Comparison of ENCODE assay signal across 8 cellular contexts in genomic region chr21:15729346-15729673, GRCh38. TPM values are rescaled to one million over a fixed set of nuclear protein-coding genes. Genes with fewer than 3 reads are reported as not detected.
DNase-seq lines count a peak whose midpoint lies in the region; ATAC-seq, FAIRE-seq and TF ChIP-seq lines count a peak whose summit lies in the region.

No MANE protein-coding gene starts in this region.

- H3K27me3 ChIP-seq in SK-N-SH (ENCODE audit: insufficient read depth) (0 out of 2 replicates have a peak, but pooled peaks cover 4% of the 10 kb centered on the region), adrenal gland (no peaks in the 10 kb centered on the region)

- H3F3A ChIP-seq in SK-N-SH (replicated peaks; ENCODE audit: insufficient read depth), result peaks cover 18% of the 10 kb centered on the region

- H4K20me1 ChIP-seq in SK-N-SH (ENCODE audit: insufficient read depth), result no peaks in the 10 kb centered on the region; the same call in 1 of the 2 replicates

- POLR2A ChIA-PET in SK-N-SH (lab: Yijun Ruan, JAX), result no interaction called here

- intact Hi-C loops in adrenal gland (cut with DNase I) (no loop called here), kidney (cut with DNase I) (no loop called here)

- no peak for DNase-seq in SK-N-SH
- DNase-seq in adrenal gland, result no peak
- no peak for DNase-seq in kidney
- no peak for DNase-seq in substantia nigra (lab: John Stamatoyannopoulos, UW)
- no peak for DNase-seq in ACHN
- DNase-seq in COLO829 (ENCODE audit: low spot score), result no peak
- DNase-seq in SK-N-DZ (ENCODE audit: low spot score), result no peak

- TF ChIP-seq POLR2A in adrenal gland (IDR thresholded peaks at IDR 0.05), result no peak

- peak overlapping the region; percentile 82 for H2AFZ ChIP-seq in SK-N-SH (ENCODE audit: low read depth)

- ATAC-seq in SK-N-SH treated with all-trans-retinoic acid at 6 μM for 48 hours, result no peak

- peak overlapping the region; percentile 79; the same call in 1 of the 2 replicates for H3K4me2 ChIP-seq in SK-N-SH

- H3K27ac ChIP-seq in SK-N-SH (ENCODE audit: low read depth in 2 of 2, low read length in 1 of 2), result no peak overlapping the region
- H3K27ac ChIP-seq in adrenal gland, result peak overlapping the region in 4 of 5 donors; percentile 88 to 99 (median 93)
- H3K27ac ChIP-seq in kidney (ENCODE audit: low read depth in 2 of 2, low read length in 2 of 2), result peak overlapping the region; percentile 64 to 84
- H3K27ac ChIP-seq in substantia nigra (ENCODE audit: low read depth, low read length, poor library complexity, severe bottlenecking), result peak overlapping the region; percentile 83

- peaks cover 30% of the 10 kb centered on the region for H3K79me2 ChIP-seq in SK-N-SH (ENCODE audit: insufficient read depth)

- H3K4me3 ChIP-seq in SK-N-SH (ENCODE audit: low read depth in 2 of 2, low read length in 1 of 2), result peak overlapping the region; percentile 78 to 84
- H3K4me3 ChIP-seq in adrenal gland, result peak overlapping the region in 2 of 4 donors; percentile 43 to 89
- H3K4me3 ChIP-seq in kidney (ENCODE audit: low read length in 2 of 2), result peak overlapping the region; percentile 75 to 82

- no peak for TF ChIP-seq RAD21 in SK-N-SH (IDR thresholded peaks at IDR 0.05; ENCODE audit: low read length)

- no peaks in the 10 kb centered on the region for H3K9me3 ChIP-seq in SK-N-SH
- no peaks in the 10 kb centered on the region for H3K9me3 ChIP-seq in adrenal gland (replicated peaks in 1 of 3)
- H3K9me3 ChIP-seq in kidney (ENCODE audit: control insufficient read depth in 1 of 2, low read length in 2 of 2), result no peaks in the 10 kb centered on the region

- CTCF ChIA-PET in SK-N-SH (lab: Yijun Ruan, JAX), result no interaction called here

- H3K9ac ChIP-seq in SK-N-SH (no peak overlapping the region; the same call in 1 of the 2 replicates), kidney (ENCODE audit: low read length in 2 of 2) (peak overlapping the region; percentile 36 to 37)

- WGBS in SK-N-SH (ENCODE audit: low lambda C conversion rate), result 17% methylated on average over 9 of the region's 11 CpGs
- 1 to 6% (median 3%) methylated on average over 11 of the region's 11 CpGs for WGBS in adrenal gland, 4 donors

- FAIRE-seq in kidney (lab: Jason Lieb, UNC), result no peak

- TF ChIP-seq CTCF in SK-N-SH (IDR thresholded peaks at IDR 0.05) (no peak), adrenal gland (IDR thresholded peaks at IDR 0.05) (no peak), kidney (IDR thresholded peaks at IDR 0.05; ENCODE audit: borderline replicate concordance, extremely low read depth, insufficient read depth) (no peak)

- in situ Hi-C loops in ACHN (cut with HindIII; ENCODE audit: low pct_ligation_motif_present, low pct_unique_long_range_greater_than_20kb, low sequenced_read_pairs), result no loop called here

- peaks cover 0 to 8% of the 10 kb centered on the region in 2 experiments; a peak in 3 of 4 replicates for H3K4me1 ChIP-seq in SK-N-SH (ENCODE audit: control insufficient read depth in 1 of 2, insufficient read depth in 2 of 2, low read depth in 1 of 2, low read length in 1 of 2)
- H3K4me1 ChIP-seq in adrenal gland (replicated peaks in 1 of 2), result peaks cover 7 to 29% of the 10 kb centered on the region in 2 donors
- H3K4me1 ChIP-seq in kidney (ENCODE audit: control insufficient read depth in 1 of 2, insufficient read depth in 1 of 2, low read depth in 1 of 2, low read length in 2 of 2), result peaks cover 2 to 5% of the 10 kb centered on the region in 2 donors

- no peaks in the 10 kb centered on the region; the same call in 1 of the 2 replicates for H3K9me2 ChIP-seq in SK-N-SH

- H3K36me3 ChIP-seq in SK-N-SH (replicated peaks in 1 of 2; ENCODE audit: control insufficient read depth in 1 of 2, insufficient read depth in 2 of 2, low read length in 1 of 2) (no peaks in the 10 kb centered on the region), adrenal gland (replicated peaks in 1 of 2) (no peaks in the 10 kb centered on the region), kidney (ENCODE audit: control insufficient read depth in 1 of 2, insufficient read depth in 2 of 2, low read length in 2 of 2) (no peaks in the 10 kb centered on the region)

- no peak for TF ChIP-seq EP300 in SK-N-SH (IDR thresholded peaks at IDR 0.05; ENCODE audit: borderline replicate concordance in 1 of 2, low read depth in 1 of 2, low read length in 1 of 2)

TF ChIP-seq in SK-N-SH, 30 proteins besides CTCF, POLR2A, EP300 and RAD21:
- TF ChIP-seq REST (IDR thresholded peaks at IDR 0.05; ENCODE audit: low read depth, low read length), result no peak

TF ChIP-seq in SK-N-SH treated with all-trans-retinoic acid at 6 μM for 48 hours, 23 proteins besides CTCF, POLR2A, EP300 and RAD21:
- TF ChIP-seq ZC3H10 (CRISPR knock-in tag; IDR thresholded peaks at IDR 0.05) (no peak), PATZ1 (CRISPR knock-in tag; IDR thresholded peaks at IDR 0.05; ENCODE audit: borderline replicate concordance) (no peak)

RNA-seq across cellular contexts. Expression of gene USP25, which starts 0.5 kb away (rescaled TPM):
- polyA plus RNA-seq in SK-N-SH (2012; rRNA removed) (4.3 and 4.6 TPM in 2 replicates), adrenal gland (10 to 100 TPM; 11.8 to 27.7 (median 14.0) TPM), kidney (ENCODE audit: insufficient read depth, low read depth, low replicate concordance) (14.0 TPM)
- 5.3 and 6.3 TPM in 2 replicates for polyA plus RNA-seq in SK-N-SH (2012; cell fraction: cytosol; rRNA removed)
- 4.3 and 7.6 TPM in 2 replicates for polyA plus RNA-seq in SK-N-SH (2012; cell fraction: nucleus; rRNA removed)
- total RNA-seq in adrenal gland (10 to 100 TPM; 27.4 to 47.4 (median 40.0) TPM), kidney (51.6 TPM)
- 8.0 and 10.0 TPM in 2 replicates for polyA plus RNA-seq in SK-N-DZ (2014; cell fraction: cytosol; rRNA removed)
- polyA plus RNA-seq in SK-N-DZ (2014; cell fraction: nucleus; rRNA removed), result 10.7 and 10.9 TPM in 2 replicates

Comparison
In these comparisons a context has a peak if more than half of its experiments do, and no peak if none do; other contexts are left out.
1. H3K27ac ChIP-seq: peak in adrenal gland (4 of 5), kidney (2 of 2) and substantia nigra (single experiment); none in SK-N-SH (0 of 2).